29 cellular contexts compared by ENCODE assay signal in genomic region chr7:157861551-157861950, GRCh38.
"Had no signal": no experiment of that assay in that cellular context is flagged by ENCODE, and none has a peak within 500 bp of the region (broad histone marks: within the 10 kb centered on the region; RNA-seq: fewer than 3 reads in every experiment).

No MANE protein-coding gene starts in this region.

- ATAC-seq: naive thymus-derived CD8-positive, alpha-beta T cell; psoas muscle; right cardiac atrium; right lobe of liver; stimulated activated memory B cell treated with anti-CD40 and anti-IgM and Interleukin-4, amounts not matched to agents 10 μg/mL and 1 μg/mL and 100 μg/mL, for 72 hours; stimulated activated naive CD8-positive, alpha-beta T cell treated with anti-CD3 and anti-CD28 coated beads, Interleukin-15, amount 100 ng/mL, for 72 hours; stimulated activated naive CD8-positive, alpha-beta T cell treated with anti-CD3 and anti-CD28 coated beads, Interleukin-15, Interleukin-2, amounts not matched to agents 100 U/mL and 50 U/mL, for 24 hours; upper lobe of right lung had no signal

- H3K36me3 Mint-ChIP-seq: naive B cell; naive thymus-derived CD8-positive, alpha-beta T cell; stimulated activated memory B cell treated with anti-CD40 and anti-IgM and Interleukin-4, amounts not matched to agents 10 μg/mL and 1 μg/mL and 100 μg/mL, for 72 hours; type B pancreatic cell had no signal

- H3K4me1 ChIP-seq: parathyroid adenoma, psoas muscle, right lobe of liver, sigmoid colon, suprapubic skin, tibial artery, transverse colon, upper lobe of right lung, vagina had no signal

- H3K9me3 Mint-ChIP-seq: stimulated activated memory B cell treated with anti-CD40 and anti-IgM and Interleukin-4, amounts not matched to agents 10 μg/mL and 1 μg/mL and 100 μg/mL, for 72 hours; type B pancreatic cell had no signal

- H3K4me1 Mint-ChIP-seq: naive B cell; stimulated activated memory B cell treated with anti-CD40 and anti-IgM and Interleukin-4, amounts not matched to agents 10 μg/mL and 1 μg/mL and 100 μg/mL, for 72 hours had no signal

- H3K27me3 ChIP-seq: ovary, right lobe of liver, sigmoid colon, suprapubic skin, testis, tibial artery, transverse colon, upper lobe of right lung, vagina had no signal

- H3K4me3 Mint-ChIP-seq: naive thymus-derived CD8-positive, alpha-beta T cell; nephron; stimulated activated memory B cell treated with anti-CD40 and anti-IgM and Interleukin-4, amounts not matched to agents 10 μg/mL and 1 μg/mL and 100 μg/mL, for 72 hours; stimulated activated naive CD8-positive, alpha-beta T cell treated with anti-CD3 and anti-CD28 coated beads, Interleukin-15, amount 100 ng/mL, for 72 hours; type B pancreatic cell had no signal

- H3K79me2 ChIP-seq: parathyroid adenoma had no signal

- H3K9ac ChIP-seq: parathyroid adenoma had no signal

- H3K27me3 Mint-ChIP-seq: naive B cell; naive thymus-derived CD8-positive, alpha-beta T cell; stimulated activated memory B cell treated with anti-CD40 and anti-IgM and Interleukin-4, amounts not matched to agents 10 μg/mL and 1 μg/mL and 100 μg/mL, for 72 hours; stimulated activated naive CD8-positive, alpha-beta T cell treated with anti-CD3 and anti-CD28 coated beads, Interleukin-15, amount 100 ng/mL, for 72 hours had no signal

- H3K27ac Mint-ChIP-seq: naive B cell; naive thymus-derived CD8-positive, alpha-beta T cell; nephron; progenitor cell of endocrine pancreas; stimulated activated memory B cell treated with anti-CD40 and anti-IgM and Interleukin-4, amounts not matched to agents 10 μg/mL and 1 μg/mL and 100 μg/mL, for 72 hours; stimulated activated naive CD8-positive, alpha-beta T cell treated with anti-CD3 and anti-CD28 coated beads, Interleukin-15, amount 100 ng/mL, for 72 hours; type B pancreatic cell had no signal

- H3K4me3 ChIP-seq: ovary, psoas muscle, right lobe of liver, sigmoid colon, suprapubic skin, testis, tibial artery, transverse colon, upper lobe of right lung, vagina had no signal

- DNase-seq: naive B cell; naive thymus-derived CD8-positive, alpha-beta T cell; occipital lobe; ovary; psoas muscle; right cardiac atrium; right lobe of liver; sigmoid colon; small intestine; stimulated activated CD4-positive, alpha-beta T cell treated with anti-CD3 and anti-CD28 coated beads, Interleukin-12 subunit alpha, Interleukin-12 subunit beta, amount 100 ng/mL, for 4 hours; stimulated activated CD4-positive, alpha-beta T cell treated with anti-CD3 and anti-CD28 coated beads, Interleukin-1b, Interleukin-23, amount 100 ng/mL, for 48 hours; stimulated activated CD4-positive, alpha-beta T cell treated with anti-CD3 and anti-CD28 coated beads, Interleukin-4, amount 100 ng/mL, for 1 hour; stimulated activated CD4-positive, alpha-beta T cell treated with anti-CD3 and anti-CD28 coated beads, Interleukin-4, amount 100 ng/mL, for 4 hours; stimulated activated CD8-positive, alpha-beta memory T cell treated with anti-CD3 and anti-CD28 coated beads, Interleukin-4, amount 100 ng/mL, for 48 hours; stimulated activated naive CD4-positive, alpha-beta T cell; stimulated activated naive CD8-positive, alpha-beta T cell treated with anti-CD3 and anti-CD28 coated beads, Interleukin-15, amount 100 ng/mL, for 72 hours; stimulated activated naive CD8-positive, alpha-beta T cell treated with anti-CD3 and anti-CD28 coated beads, Interleukin-15, Interleukin-2, amounts not matched to agents 100 U/mL and 50 U/mL, for 24 hours; substantia nigra; testis; tibial artery; transverse colon; upper lobe of right lung had no signal

- H3K27ac ChIP-seq: ovary, parathyroid adenoma, psoas muscle, right lobe of liver, sigmoid colon, suprapubic skin, testis, tibial artery, transverse colon, upper lobe of right lung, vagina had no signal

- H3K9me3 ChIP-seq: ovary, psoas muscle, right lobe of liver, sigmoid colon, suprapubic skin, testis, tibial artery, transverse colon, upper lobe of right lung, vagina had no signal

- H3K36me3 ChIP-seq: ovary, right lobe of liver, sigmoid colon, suprapubic skin, tibial artery, transverse colon, upper lobe of right lung, vagina had no signal

- H2AFZ ChIP-seq: parathyroid adenoma had no signal
